20 cellular contexts compared by ENCODE assay signal in genomic region chr3:46906471-46907058, GRCh38. TPM values are rescaled to one million over a fixed set of nuclear protein-coding genes. Genes with fewer than 3 reads are reported as not detected.
DNase-seq lines count a peak whose midpoint lies in the region; ATAC-seq and TF ChIP-seq lines count a peak whose summit lies in the region.
"Had no signal": no experiment of that assay in that cellular context is flagged by ENCODE, and none has a peak within 500 bp of the region (broad histone marks: within the 10 kb centered on the region; RNA-seq: fewer than 3 reads in every experiment).

No MANE protein-coding gene starts in this region.

- H3K36me3 Mint-ChIP-seq in CD14-positive monocyte, result no peaks in the 10 kb centered on the region

- H3K27me3 ChIP-seq in RWPE2 (ENCODE audit: insufficient read depth, poor library complexity, severe bottlenecking), result no peaks in the 10 kb centered on the region
- no peaks in the 10 kb centered on the region for H3K27me3 ChIP-seq in tibial artery

- no peaks in the 10 kb centered on the region for H3K9me3 ChIP-seq in RWPE2 (ENCODE audit: severe bottlenecking)
- H3K9me3 ChIP-seq in tibial artery, result no peaks in the 10 kb centered on the region

- H3K27ac ChIP-seq in RWPE2 (ENCODE audit: poor library complexity, severe bottlenecking), result no peak overlapping the region
- peak overlapping the region; percentile 25 to 72 for H3K27ac ChIP-seq in tibial artery
- no peak overlapping the region for H3K27ac ChIP-seq in substantia nigra (ENCODE audit: low read depth, low read length, poor library complexity, severe bottlenecking)
- H3K27ac ChIP-seq: GM23248 had no signal

- H3K4me1 ChIP-seq in RWPE2 (ENCODE audit: insufficient read depth, poor library complexity, severe bottlenecking), result no peaks in the 10 kb centered on the region
- peaks cover 6 to 40% (median 23%) of the 10 kb centered on the region in 4 donors for H3K4me1 ChIP-seq in tibial artery

- intact Hi-C loops in CD14-positive monocyte (cut with micrococcal nuclease), result loop anchor here in 1 of 2 donors (5.0 kb wide), 2 partner anchors 39 to 199 kb away; no protein-coding TSS in a partner anchor
- intact Hi-C loops in tibial artery (cut with DNase I; ENCODE audit: low total_unique reads), result loop anchor here (5.0 kb wide), 1 partner anchor 39 kb away; no protein-coding TSS in a partner anchor

- peak overlapping the region in 1 of 7 donors; percentile 22 for H3K27ac Mint-ChIP-seq in CD14-positive monocyte

- H3K27me3 Mint-ChIP-seq in CD14-positive monocyte (ENCODE audit: low read depth in 3 of 3), result peaks cover 2 to 5% (median 3%) of the 10 kb centered on the region in 3 donors

- no peak overlapping the region for H3K4me3 Mint-ChIP-seq in CD14-positive monocyte

- TF ChIP-seq CTCF in CD14-positive monocyte (IDR thresholded peaks at IDR 0.05) (no peak), RWPE2 (IDR thresholded peaks at IDR 0.05; ENCODE audit: poor library complexity, severe bottlenecking) (no peak), tibial artery (IDR thresholded peaks at IDR 0.05) (no peak)

- H3K9me3 Mint-ChIP-seq in CD14-positive monocyte, result peaks cover 0 to 1% (median 0%) of the 10 kb centered on the region in 7 donors

- no peak for ATAC-seq in RWPE2 (ENCODE audit: low read depth)
- ATAC-seq: HCT116 had no signal

- peaks cover 22% of the 10 kb centered on the region for H3K4me1 Mint-ChIP-seq in CD14-positive monocyte

- H3K4me3 ChIP-seq in RWPE2 (ENCODE audit: severe bottlenecking) (no peak overlapping the region), tibial artery (no peak overlapping the region)
- H3K4me3 ChIP-seq: GM23248 had no signal

- DNase-seq in CD14-positive monocyte (ENCODE audit: low spot score), result peak; percentile 39
- peak; percentile 52 for DNase-seq in RWPE2 (ENCODE audit: low spot score)
- peak; percentile 85 for DNase-seq in mesenteric fat pad (ENCODE audit: low spot score)
- DNase-seq in tibial artery, result peak; percentile 18 to 60
- no peak for DNase-seq in NCI-H146 (lab: John Stamatoyannopoulos, UW)
- DNase-seq in NCI-H524 treated with DMSO at 0.1 percent for 48 hours (lab: John Stamatoyannopoulos, UW), result no peak
- DNase-seq in substantia nigra (lab: John Stamatoyannopoulos, UW), result no peak
- DNase-seq: GDM1, GM23248, KBM-7, NCI-H1105, NCI-H1694 treated with DMSO at 0.1 percent for 48 hours, NCI-H2107, NCI-H510A, NCI-H774, OCI-M1, SIG-M5 had no signal

- no peaks in the 10 kb centered on the region for H3K36me3 ChIP-seq in RWPE2 (ENCODE audit: low read depth)
- H3K36me3 ChIP-seq in tibial artery, result peaks cover 0 to 3% (median 0%) of the 10 kb centered on the region in 3 donors

RNA-seq across cellular contexts. Expression of gene PTH1R, which starts 29.0 kb away (rescaled TPM):
- not detected for polyA plus RNA-seq in CD14-positive monocyte
- 16.3 TPM for total RNA-seq in mesenteric fat pad
- total RNA-seq: Daoy had no signal

RNA-seq across cellular contexts. Expression of gene MYL3, which starts 43.3 kb away (rescaled TPM):
- polyA plus RNA-seq in CD14-positive monocyte, result not detected
- total RNA-seq in mesenteric fat pad, result 2.6 TPM
- total RNA-seq: Daoy, GM23248 had no signal
- polyA plus RNA-seq: AG04450, GM23248 had no signal

Comparison
In these comparisons a context has a peak if more than half of its experiments do, and no peak if none do; other contexts are left out.
1. DNase-seq: peak in CD14-positive monocyte (single experiment), RWPE2 (single experiment), mesenteric fat pad (single experiment) and tibial artery (2 of 2); none in NCI-H146 (single experiment), NCI-H524 treated with DMSO at 0.1 percent for 48 hours (single experiment) and substantia nigra (0 of 49).
2. H3K27ac ChIP-seq: peak in tibial artery (2 of 2); none in RWPE2 (single experiment) and substantia nigra (single experiment).